In genomic region chr2:28153851-28154250, GRCh38 we compare ENCODE assay signal across 12 cellular contexts.
"Had no signal": no experiment of that assay in that cellular context is flagged by ENCODE, and none has a peak within 500 bp of the region (broad histone marks: within the 10 kb centered on the region; RNA-seq: fewer than 3 reads in every experiment).

No MANE protein-coding gene starts in this region.

- ATAC-seq: activated CD8-positive, alpha-beta T cell treated with anti-CD3 and anti-CD28 coated beads for 36 hours; activated T-cell treated with anti-CD3 and anti-CD28 coated beads, Interleukin-2, amount 50 U/mL, for 72 hours; left lung had no signal

- H3K27ac ChIP-seq: ascending aorta, esophagus squamous epithelium, left lung had no signal

- DNase-seq: activated CD8-positive, alpha-beta memory T cell treated with anti-CD3 and anti-CD28 coated beads, Interleukin-2, amount 50 U/mL, for 4 hours; activated CD8-positive, alpha-beta T cell treated with anti-CD3 and anti-CD28 coated beads for 36 hours; activated naive CD4-positive, alpha-beta T cell; activated T-cell treated with anti-CD3 and anti-CD28 coated beads, Interleukin-2, amount 50 U/mL, for 72 hours; esophagus squamous epithelium; foreskin fibroblast; head of caudate nucleus; left lung; nephron progenitor cell; T-helper 9 cell; uterus had no signal

- H3K27me3 Mint-ChIP-seq: activated CD8-positive, alpha-beta T cell treated with anti-CD3 and anti-CD28 coated beads for 36 hours had no signal

- H3K27me3 ChIP-seq: ascending aorta, esophagus squamous epithelium, left lung, uterus had no signal

- H3K4me1 ChIP-seq: ascending aorta, left lung, uterus had no signal

- H3K4me3 ChIP-seq: ascending aorta, esophagus squamous epithelium, left lung, uterus had no signal

- H3K36me3 ChIP-seq: ascending aorta, left lung, uterus had no signal

- H3K27ac Mint-ChIP-seq: activated CD8-positive, alpha-beta T cell treated with anti-CD3 and anti-CD28 coated beads for 36 hours; nephron progenitor cell had no signal

- H3K4me3 Mint-ChIP-seq: activated CD8-positive, alpha-beta T cell treated with anti-CD3 and anti-CD28 coated beads for 36 hours; activated T-cell treated with anti-CD3 and anti-CD28 coated beads, Interleukin-2, amount 50 U/mL, for 72 hours; nephron progenitor cell had no signal
